24 cellular contexts compared by ENCODE assay signal in genomic region chr6:33907227-33907626, GRCh38.
A peak's percentile ranks its signal among the peaks of the same experiment; 100 is the strongest.
DNase-seq lines count a peak whose midpoint lies in the region; ATAC-seq, FAIRE-seq and TF ChIP-seq lines count a peak whose summit lies in the region.
"Had no signal": no experiment of that assay in that cellular context is flagged by ENCODE, and none has a peak within 500 bp of the region (broad histone marks: within the 10 kb centered on the region; RNA-seq: fewer than 3 reads in every experiment).

No MANE protein-coding gene starts in this region.

- no peak for TF ChIP-seq RAD21 in H1 (IDR thresholded peaks at IDR 0.05 in 1 of 2, conservative IDR thresholded peaks at IDR 0.05 in 1 of 2; ENCODE audit: low read depth in 2 of 2, low read length in 2 of 2)

- no peak for TF ChIP-seq EP300 in H1 (IDR thresholded peaks at IDR 0.05; ENCODE audit: borderline replicate concordance in 1 of 2, low read depth in 2 of 2, low read length in 2 of 2)

- H3K9ac ChIP-seq in H1 (replicated peaks in 1 of 4; ENCODE audit: extremely low read depth in 1 of 4, low read depth in 3 of 4, low read length in 3 of 4), result no peak overlapping the region

- no peak overlapping the region for H2BK20ac ChIP-seq in H1 (ENCODE audit: low read length)

- H3K27me3 Mint-ChIP-seq in activated CD8-positive, alpha-beta memory T cell treated with anti-CD3 and anti-CD28 coated beads, Interleukin-2, amount 10 ng/mL, durations not matched to agents 7 days and 5 days, result no peaks in the 10 kb centered on the region
- peaks cover 22% of the 10 kb centered on the region for H3K27me3 Mint-ChIP-seq in nephron (ENCODE audit: low read depth)
- H3K27me3 Mint-ChIP-seq: stimulated activated naive B cell treated with anti-CD40 and anti-IgM and Interleukin-4, amounts not matched to agents 10 μg/mL and 1 μg/mL and 100 μg/mL, for 72 hours had no signal

- H3K36me3 ChIP-seq in KOPT-K1 (ENCODE audit: insufficient read depth, low read length) (no peaks in the 10 kb centered on the region), H1 (ENCODE audit: control insufficient read depth in 2 of 4, insufficient read depth in 4 of 4, low read length in 3 of 4) (no peaks in the 10 kb centered on the region)
- no peaks in the 10 kb centered on the region for H3K36me3 ChIP-seq in effector memory CD4-positive, alpha-beta T cell (ENCODE audit: control insufficient read depth, insufficient read depth, low read length)
- H3K36me3 ChIP-seq: cardiac muscle cell, Peyer's patch, SJSA1, thoracic aorta had no signal

- H3K4me3 Mint-ChIP-seq in activated CD8-positive, alpha-beta memory T cell treated with anti-CD3 and anti-CD28 coated beads, Interleukin-2, amount 10 ng/mL, durations not matched to agents 7 days and 5 days, result no peak overlapping the region
- no peak overlapping the region for H3K4me3 Mint-ChIP-seq in nephron
- H3K4me3 Mint-ChIP-seq: CD14-positive monocyte; stimulated activated naive B cell treated with anti-CD40 and anti-IgM and Interleukin-4, amounts not matched to agents 10 μg/mL and 1 μg/mL and 100 μg/mL, for 72 hours; WTC11 had no signal

- no peak overlapping the region for H2BK15ac ChIP-seq in H1 (ENCODE audit: low read length)

- no peaks in the 10 kb centered on the region for H3K23me2 ChIP-seq in H1 (ENCODE audit: low read depth, low read length)

- H3K79me1 ChIP-seq in H1 (ENCODE audit: low read depth, low read length), result no peaks in the 10 kb centered on the region

- H3K18ac ChIP-seq in H1 (ENCODE audit: extremely low read depth, low read length), result no peak overlapping the region

- TF ChIP-seq CTCF in H1 (IDR thresholded peaks at IDR 0.05; ENCODE audit: control extremely low read depth in 1 of 3, insufficient read depth in 1 of 3, low read depth in 1 of 3, low read length in 3 of 3) (no peak), nephron (IDR thresholded peaks at IDR 0.05; ENCODE audit: unreplicated experiment in 3 of 3) (no peak)

- H2BK5ac ChIP-seq in H1 (ENCODE audit: low read depth, low read length), result peak overlapping the region; percentile 77

- no peak overlapping the region for H4K5ac ChIP-seq in H1 (ENCODE audit: insufficient read length, low read depth, low read length)

- peak overlapping the region; percentile 95 for H3K27ac Mint-ChIP-seq in activated CD8-positive, alpha-beta memory T cell treated with anti-CD3 and anti-CD28 coated beads, Interleukin-2, amount 10 ng/mL, durations not matched to agents 7 days and 5 days
- H3K27ac Mint-ChIP-seq in nephron, result peak overlapping the region; percentile 30 to 92 (median 71)
- H3K27ac Mint-ChIP-seq: CD14-positive monocyte; progenitor cell of endocrine pancreas; stimulated activated naive B cell treated with anti-CD40 and anti-IgM and Interleukin-4, amounts not matched to agents 10 μg/mL and 1 μg/mL and 100 μg/mL, for 72 hours; WTC11 had no signal

- H3K27ac ChIP-seq in KOPT-K1 (ENCODE audit: low read depth, low read length, poor library complexity, severe bottlenecking) (peak overlapping the region; percentile 100), H1 (ENCODE audit: low read depth, low read length) (no peak overlapping the region)
- no peak overlapping the region for H3K27ac ChIP-seq in effector memory CD4-positive, alpha-beta T cell (ENCODE audit: insufficient read depth, low read length, poor library complexity, severe bottlenecking)
- H3K27ac ChIP-seq: cardiac muscle cell, HL-60, SJSA1, thoracic aorta had no signal

- no peak overlapping the region for H3K23ac ChIP-seq in H1 (ENCODE audit: insufficient read length)

- no peak for TF ChIP-seq POLR2A in H1 (IDR thresholded peaks at IDR 0.05; ENCODE audit: control extremely low read depth in 1 of 2, low read depth in 2 of 2, low read length in 2 of 2)

- no peak overlapping the region for H3K4me3 ChIP-seq in H1 (ENCODE audit: extremely low read depth in 1 of 4, insufficient read depth in 2 of 4, low read depth in 3 of 4, low read length in 4 of 4)
- no peak overlapping the region for H3K4me3 ChIP-seq in effector memory CD4-positive, alpha-beta T cell (ENCODE audit: insufficient read depth, low read depth, low read length, poor library complexity, severe bottlenecking)
- H3K4me3 ChIP-seq: cardiac muscle cell, Peyer's patch, SJSA1, thoracic aorta had no signal

- H3K79me2 ChIP-seq in H1 (ENCODE audit: control insufficient read depth in 1 of 2, insufficient read depth in 2 of 2, low read length in 2 of 2), result no peaks in the 10 kb centered on the region

- H3K4me1 ChIP-seq in H1 (replicated peaks in 1 of 4; ENCODE audit: control insufficient read depth in 3 of 4, insufficient read depth in 4 of 4, low read length in 3 of 4), result peaks cover 0 to 5% (median under 1%) of the 10 kb centered on the region in 4 experiments; a peak in 2 of 7 replicates
- H3K4me1 ChIP-seq in effector memory CD4-positive, alpha-beta T cell (ENCODE audit: control insufficient read depth, insufficient read depth, low read length, poor library complexity, severe bottlenecking), result peaks cover 40% of the 10 kb centered on the region
- H3K4me1 ChIP-seq: SJSA1 had no signal

- no peaks in the 10 kb centered on the region for H3K9me3 Mint-ChIP-seq in activated CD8-positive, alpha-beta memory T cell treated with anti-CD3 and anti-CD28 coated beads, Interleukin-2, amount 10 ng/mL, durations not matched to agents 7 days and 5 days (ENCODE audit: low read depth)
- no peaks in the 10 kb centered on the region for H3K9me3 Mint-ChIP-seq in nephron
- H3K9me3 Mint-ChIP-seq: CD14-positive monocyte; stimulated activated naive B cell treated with anti-CD40 and anti-IgM and Interleukin-4, amounts not matched to agents 10 μg/mL and 1 μg/mL and 100 μg/mL, for 72 hours; WTC11 had no signal

- POLR2A ChIA-PET in H1 (lab: Charles Lee; ENCODE audit: partially characterized antibody), result interaction anchor here (0.6 kb wide), 1 partner anchor 300 kb away, joined by 4 read pairs; no protein-coding TSS in a partner anchor

- CTCF ChIA-PET in activated CD8-positive, alpha-beta memory T cell treated with anti-CD3 and anti-CD28 coated beads, Interleukin-2, amount 10 ng/mL, durations not matched to agents 7 days and 5 days (lab: Charles Lee), result interaction anchor here (4.4 kb wide), 1 partner anchor 47 kb away, joined by 32 read pairs; no protein-coding TSS in a partner anchor
- CTCF ChIA-PET in H1 (lab: Charles Lee; ENCODE audit: partially characterized antibody), result interaction anchor here (0.8 kb wide), 1 partner anchor 48 kb away, joined by 3 read pairs; no protein-coding TSS in a partner anchor

- H3K56ac ChIP-seq in H1 (replicated peaks; ENCODE audit: insufficient read length, low read depth, low read length), result no peak overlapping the region

- H3K4me2 ChIP-seq in H1 (ENCODE audit: insufficient read depth in 1 of 2, low read depth in 2 of 2, low read length in 2 of 2), result no peak overlapping the region

- no peak overlapping the region for H3K14ac ChIP-seq in H1 (ENCODE audit: insufficient read length)

- no peak overlapping the region for H3K4ac ChIP-seq in H1 (replicated peaks; ENCODE audit: insufficient read length, low read depth, low read length)

- 70% methylated on average over 5 of the region's 5 CpGs; no CpG with 5 or more reads in 1 of the 2 experiments for WGBS in H1 (ENCODE audit: extremely low coverage in 1 of 2, insufficient coverage in 1 of 2, insufficient read length in 1 of 2, insufficient replicate concordance in 2 of 2, low coverage in 1 of 2, low lambda C conversion rate in 2 of 2, missing lambda C conversion rate in 1 of 2), 2 experiments

- no peak overlapping the region for H2AFZ ChIP-seq in H1 (ENCODE audit: low read length)

- H4K91ac ChIP-seq in H1 (replicated peaks; ENCODE audit: insufficient read length, low read length), result no peak overlapping the region

- FAIRE-seq in H1 (lab: Jason Lieb, UNC), result no peak
- FAIRE-seq: endothelial cell of umbilical vein had no signal

- no peak for ATAC-seq in activated CD8-positive, alpha-beta memory T cell treated with anti-CD3 and anti-CD28 coated beads, Interleukin-2, amount 10 ng/mL, durations not matched to agents 7 days and 5 days
- ATAC-seq: WTC11 had no signal

- peaks cover 11% of the 10 kb centered on the region for H3K36me3 Mint-ChIP-seq in activated CD8-positive, alpha-beta memory T cell treated with anti-CD3 and anti-CD28 coated beads, Interleukin-2, amount 10 ng/mL, durations not matched to agents 7 days and 5 days
- no peaks in the 10 kb centered on the region for H3K36me3 Mint-ChIP-seq in nephron (ENCODE audit: low read depth)
- H3K36me3 Mint-ChIP-seq: CD14-positive monocyte; stimulated activated naive B cell treated with anti-CD40 and anti-IgM and Interleukin-4, amounts not matched to agents 10 μg/mL and 1 μg/mL and 100 μg/mL, for 72 hours; WTC11 had no signal

- no peak overlapping the region for H2BK120ac ChIP-seq in H1 (replicated peaks; ENCODE audit: low read depth, low read length)

- no peak for DNase-seq in activated CD8-positive, alpha-beta memory T cell treated with anti-CD3 and anti-CD28 coated beads, Interleukin-2, amount 10 ng/mL, durations not matched to agents 7 days and 5 days
- DNase-seq in activated CD8-positive, alpha-beta memory T cell treated with anti-CD3 and anti-CD28 coated beads for 24 hours, result no peak
- DNase-seq in H1 (ENCODE audit: low read depth in 1 of 2, low spot score in 2 of 2) (no peak), NCI-H2107 treated with DMSO at 0.1 percent for 48 hours (lab: John Stamatoyannopoulos, UW; ENCODE audit: unreplicated experiment) (no peak), Kasumi-1 (lab: John Stamatoyannopoulos, UW) (no peak)
- DNase-seq in effector memory CD4-positive, alpha-beta T cell, result no peak
- DNase-seq: dermis blood vessel endothelial cell; DMS79; head of caudate nucleus; midbrain; NCI-H2107; Peyer's patch; stimulated activated CD4-positive, alpha-beta T cell treated with anti-CD3 and anti-CD28 coated beads, Interleukin-2, amount 100 ng/mL, for 24 hours; stimulated activated naive B cell treated with anti-CD40 and anti-IgM and Interleukin-4, amounts not matched to agents 10 μg/mL and 1 μg/mL and 100 μg/mL, for 72 hours had no signal

- H4K8ac ChIP-seq in H1 (ENCODE audit: extremely low read depth, insufficient read depth, low read length), result no peak overlapping the region

- no peak overlapping the region for H2AK5ac ChIP-seq in H1 (ENCODE audit: low read depth, low read length)

- H3K27me3 ChIP-seq in H1 (replicated peaks in 1 of 4; ENCODE audit: control insufficient read depth in 3 of 4, extremely low read depth in 1 of 4, insufficient read depth in 3 of 4, low read length in 3 of 4), result no peaks in the 10 kb centered on the region; a peak in 3 of 7 replicates
- H3K27me3 ChIP-seq in effector memory CD4-positive, alpha-beta T cell (replicated peaks; ENCODE audit: control insufficient read depth, insufficient read depth, low read length, poor library complexity, severe bottlenecking), result no peaks in the 10 kb centered on the region
- H3K27me3 ChIP-seq: Peyer's patch had no signal

- peaks cover 72% of the 10 kb centered on the region for H3K4me1 Mint-ChIP-seq in activated CD8-positive, alpha-beta memory T cell treated with anti-CD3 and anti-CD28 coated beads, Interleukin-2, amount 10 ng/mL, durations not matched to agents 7 days and 5 days
- peaks cover 42% of the 10 kb centered on the region for H3K4me1 Mint-ChIP-seq in nephron

- H4K20me1 ChIP-seq in H1 (replicated peaks in 1 of 2; ENCODE audit: control insufficient read depth in 1 of 2, insufficient read depth in 2 of 2, low read length in 2 of 2), result no peaks in the 10 kb centered on the region

- H2BK12ac ChIP-seq in H1 (ENCODE audit: low read depth, low read length), result no peak overlapping the region

- no peaks in the 10 kb centered on the region for H3K9me3 ChIP-seq in KOPT-K1 (ENCODE audit: insufficient read depth, low read length, poor library complexity, severe bottlenecking)
- no peaks in the 10 kb centered on the region for H3K9me3 ChIP-seq in H1 (ENCODE audit: insufficient read depth in 2 of 2, low read depth in 1 of 2, low read length in 1 of 2)
- H3K9me3 ChIP-seq in effector memory CD4-positive, alpha-beta T cell (ENCODE audit: control insufficient read depth, low read length), result no peaks in the 10 kb centered on the region
- H3K9me3 ChIP-seq: Peyer's patch, SJSA1, thoracic aorta had no signal
